1 cellular context compared by ENCODE assay signal in genomic region chr19:33392341-33393285, GRCh38.
TF ChIP-seq lines count a peak whose summit lies in the region.

No MANE protein-coding gene starts in this region.

TF ChIP-seq in HepG2, 621 proteins besides CTCF, POLR2A, EP300 and RAD21 (continued from another document and continues in another):
- TF ChIP-seq ZNF503 (CRISPR knock-in tag; IDR thresholded peaks at IDR 0.05) (peak; percentile 99), ZNF331 (CRISPR knock-in tag; IDR thresholded peaks at IDR 0.05) (peak; percentile 98), DZIP1 (CRISPR knock-in tag; IDR thresholded peaks at IDR 0.05) (peak; percentile 98), HNF1B (CRISPR knock-in tag; IDR thresholded peaks at IDR 0.05) (peak; percentile 96), ZBTB44 (CRISPR knock-in tag; IDR thresholded peaks at IDR 0.05) (peak; percentile 83; the same call in 1 of the 2 replicates), ATAD3A (CRISPR knock-in tag; IDR thresholded peaks at IDR 0.05) (peak; percentile 87; the same call in 1 of the 2 replicates), KDM4B (CRISPR knock-in tag; IDR thresholded peaks at IDR 0.05) (peak; percentile 99; the same call in 1 of the 2 replicates), ZNF619 (CRISPR knock-in tag; IDR thresholded peaks at IDR 0.05) (peak; percentile 79; the same call in 1 of the 2 replicates), CEBPG (CRISPR knock-in tag; IDR thresholded peaks at IDR 0.05) (peak; percentile 63), ZNF580 (CRISPR knock-in tag; IDR thresholded peaks at IDR 0.05; ENCODE audit: borderline replicate concordance, low read depth) (peak; percentile 99), ZNF879 (CRISPR knock-in tag; IDR thresholded peaks at IDR 0.05) (peak; percentile 100), MED13 (CRISPR knock-in tag; IDR thresholded peaks at IDR 0.05) (peak; percentile 99), ISX (CRISPR knock-in tag; conservative IDR thresholded peaks at IDR 0.05) (peak; percentile 99), ZZZ3 (CRISPR knock-in tag; IDR thresholded peaks at IDR 0.05; ENCODE audit: borderline replicate concordance) (peak; percentile 41; the same call in 1 of the 2 replicates), ZNF318 (CRISPR knock-in tag; IDR thresholded peaks at IDR 0.05) (peak; percentile 97), GMEB2 (CRISPR knock-in tag; IDR thresholded peaks at IDR 0.05; ENCODE audit: low read depth) (no peak), SCMH1 (CRISPR knock-in tag; IDR thresholded peaks at IDR 0.05; ENCODE audit: borderline replicate concordance) (no peak), ZNF841 (CRISPR knock-in tag; IDR thresholded peaks at IDR 0.05; ENCODE audit: borderline replicate concordance) (peak; percentile 91; the same call in 1 of the 2 replicates), GPBP1L1 (CRISPR knock-in tag; IDR thresholded peaks at IDR 0.05) (no peak), SOX13 (IDR thresholded peaks at IDR 0.05) (0 out of 2 replicates have a peak, but pooled peaks have one; percentile 38), SOX13 (CRISPR knock-in tag; conservative IDR thresholded peaks at IDR 0.05 in 1 of 2, IDR thresholded peaks at IDR 0.05 in 1 of 2) (peak in 1 of 2 experiments; percentile 89; a peak in 2 of 4 replicates), MBD4 (IDR thresholded peaks at IDR 0.05; ENCODE audit: borderline replicate concordance, low read length) (no peak), ZNF337 (CRISPR knock-in tag; IDR thresholded peaks at IDR 0.05; ENCODE audit: borderline replicate concordance, low read depth) (peak; percentile 98; the same call in 1 of the 2 replicates), ZNF3 (CRISPR knock-in tag; IDR thresholded peaks at IDR 0.05) (peak; percentile 83), NFYC (CRISPR knock-in tag; IDR thresholded peaks at IDR 0.05) (peak; percentile 69), CHD4 (IDR thresholded peaks at IDR 0.05; ENCODE audit: borderline replicate concordance, low read length) (no peak), ZNF574 (CRISPR knock-in tag; IDR thresholded peaks at IDR 0.05) (peak; percentile 96), ZNF781 (CRISPR knock-in tag; IDR thresholded peaks at IDR 0.05; ENCODE audit: borderline replicate concordance, not compliant biosample characterization) (peak; percentile 100), ZNF501 (CRISPR knock-in tag; IDR thresholded peaks at IDR 0.05) (peak; percentile 95; the same call in 1 of the 2 replicates), IRF9 (CRISPR knock-in tag; IDR thresholded peaks at IDR 0.05; ENCODE audit: borderline replicate concordance) (peak; percentile 99; the same call in 1 of the 2 replicates)
